ENCODE assay signal across 15 cellular contexts in genomic region chr4:54930226-54930625, GRCh38.
DNase-seq lines count a peak whose midpoint lies in the region; ATAC-seq and TF ChIP-seq lines count a peak whose summit lies in the region.
"Had no signal": no experiment of that assay in that cellular context is flagged by ENCODE, and none has a peak within 500 bp of the region (broad histone marks: within the 10 kb centered on the region; RNA-seq: fewer than 3 reads in every experiment).

No MANE protein-coding gene starts in this region.

- no peaks in the 10 kb centered on the region for H3K36me3 ChIP-seq in heart right ventricle
- no peaks in the 10 kb centered on the region for H3K36me3 ChIP-seq in subcutaneous abdominal adipose tissue (ENCODE audit: control insufficient read depth in 5 of 5, insufficient read depth in 5 of 5, low read length in 5 of 5)

- peaks cover 0 to 3% of the 10 kb centered on the region in 2 donors for H3K9me3 Mint-ChIP-seq in activated T-cell treated with anti-CD3 and anti-CD28 coated beads, Interleukin-2, amount 50 U/mL, for 72 hours
- H3K9me3 Mint-ChIP-seq in activated T-cell treated with anti-CD3 and anti-CD28 coated beads, Interleukin-2, amount 50 U/mL, for 4 hours: peaks cover 3% of the 10 kb centered on the region
- H3K9me3 Mint-ChIP-seq: activated naive CD8-positive, alpha-beta T cell treated with anti-CD3 and anti-CD28 coated beads for 36 hours had no signal

- H3K27ac Mint-ChIP-seq in activated T-cell treated with anti-CD3 and anti-CD28 coated beads, Interleukin-2, amount 50 U/mL, for 72 hours: no peak overlapping the region
- H3K27ac Mint-ChIP-seq: activated CD4-positive, alpha-beta memory T cell treated with anti-CD3 and anti-CD28 coated beads for 36 hours; activated naive CD8-positive, alpha-beta T cell treated with anti-CD3 and anti-CD28 coated beads for 36 hours; stimulated activated naive B cell treated with anti-CD40 and anti-IgM and Interleukin-4, amounts not matched to agents 10 μg/mL and 1 μg/mL and 100 μg/mL, for 72 hours had no signal

- H3K9ac ChIP-seq in subcutaneous abdominal adipose tissue (ENCODE audit: low read length in 5 of 5): no peak overlapping the region

- ATAC-seq in activated T-cell treated with anti-CD3 and anti-CD28 coated beads, Interleukin-2, amount 50 U/mL, for 72 hours (replicated peaks in 1 of 2): peak; percentile 41 to 47
- ATAC-seq in activated T-cell treated with anti-CD3 and anti-CD28 coated beads, Interleukin-2, amount 50 U/mL, for 4 hours: no peak
- peak; percentile 50 to 94 (median 85) for ATAC-seq in heart right ventricle
- ATAC-seq in GM21786 (IDR thresholded peaks at IDR 0.05; ENCODE audit: unreplicated experiment): no peak
- ATAC-seq: HCT116; stimulated activated naive B cell treated with anti-CD40 and anti-IgM and Interleukin-4, amounts not matched to agents 10 μg/mL and 1 μg/mL and 100 μg/mL, for 72 hours had no signal

- 8 to 11% methylated on average over 6 of the region's 6 CpGs for WGBS in heart right ventricle, 2 donors

- no peak overlapping the region for H3K4me3 Mint-ChIP-seq in activated T-cell treated with anti-CD3 and anti-CD28 coated beads, Interleukin-2, amount 50 U/mL, for 72 hours
- H3K4me3 Mint-ChIP-seq in activated T-cell treated with anti-CD3 and anti-CD28 coated beads, Interleukin-2, amount 50 U/mL, for 4 hours: no peak overlapping the region
- H3K4me3 Mint-ChIP-seq: activated CD4-positive, alpha-beta memory T cell treated with anti-CD3 and anti-CD28 coated beads for 36 hours; activated naive CD8-positive, alpha-beta T cell treated with anti-CD3 and anti-CD28 coated beads for 36 hours; neural crest cell; stimulated activated naive B cell treated with anti-CD40 and anti-IgM and Interleukin-4, amounts not matched to agents 10 μg/mL and 1 μg/mL and 100 μg/mL, for 72 hours had no signal

- intact Hi-C loops in heart right ventricle (cut with DNase I): no loop called here

- peak in 1 of 2 donors; percentile 7 for DNase-seq in activated T-cell treated with anti-CD3 and anti-CD28 coated beads, Interleukin-2, amount 50 U/mL, for 72 hours
- DNase-seq in activated T-cell treated with anti-CD3 and anti-CD28 coated beads, Interleukin-2, amount 50 U/mL, for 4 hours: no peak
- DNase-seq in amniotic epithelial cell (ENCODE audit: low read depth) (peak; percentile 48), heart right ventricle (peak in 1 of 2 donors; percentile 52), activated gamma-delta T cell (lab: John Stamatoyannopoulos, UW) (no peak), T-helper 1 cell (no peak)
- DNase-seq: ACHN; activated CD4-positive, alpha-beta memory T cell treated with anti-CD3 and anti-CD28 coated beads for 36 hours; activated naive CD8-positive, alpha-beta T cell treated with anti-CD3 and anti-CD28 coated beads for 36 hours; NCI-H526 treated with DMSO at 0.1 percent for 48 hours; stimulated activated naive B cell treated with anti-CD40 and anti-IgM and Interleukin-4, amounts not matched to agents 10 μg/mL and 1 μg/mL and 100 μg/mL, for 72 hours had no signal

- H3K27me3 Mint-ChIP-seq in activated T-cell treated with anti-CD3 and anti-CD28 coated beads, Interleukin-2, amount 50 U/mL, for 72 hours (ENCODE audit: low read depth): no peaks in the 10 kb centered on the region
- peaks cover 2% of the 10 kb centered on the region for H3K27me3 Mint-ChIP-seq in activated T-cell treated with anti-CD3 and anti-CD28 coated beads, Interleukin-2, amount 50 U/mL, for 4 hours (ENCODE audit: low read depth)
- H3K27me3 Mint-ChIP-seq: activated CD4-positive, alpha-beta memory T cell treated with anti-CD3 and anti-CD28 coated beads for 36 hours; activated naive CD8-positive, alpha-beta T cell treated with anti-CD3 and anti-CD28 coated beads for 36 hours; stimulated activated naive B cell treated with anti-CD40 and anti-IgM and Interleukin-4, amounts not matched to agents 10 μg/mL and 1 μg/mL and 100 μg/mL, for 72 hours had no signal

- H3K4me3 ChIP-seq in heart right ventricle (peak overlapping the region in 1 of 10 donors; percentile 8), subcutaneous abdominal adipose tissue (ENCODE audit: low read depth in 1 of 5, low read length in 5 of 5) (no peak overlapping the region)

- peaks cover 0 to 1% of the 10 kb centered on the region in 2 donors for H3K36me3 Mint-ChIP-seq in activated T-cell treated with anti-CD3 and anti-CD28 coated beads, Interleukin-2, amount 50 U/mL, for 72 hours (ENCODE audit: insufficient read depth in 2 of 2)
- no peaks in the 10 kb centered on the region for H3K36me3 Mint-ChIP-seq in activated T-cell treated with anti-CD3 and anti-CD28 coated beads, Interleukin-2, amount 50 U/mL, for 4 hours (ENCODE audit: insufficient read depth)
- H3K36me3 Mint-ChIP-seq: activated CD4-positive, alpha-beta memory T cell treated with anti-CD3 and anti-CD28 coated beads for 36 hours; activated naive CD8-positive, alpha-beta T cell treated with anti-CD3 and anti-CD28 coated beads for 36 hours; stimulated activated naive B cell treated with anti-CD40 and anti-IgM and Interleukin-4, amounts not matched to agents 10 μg/mL and 1 μg/mL and 100 μg/mL, for 72 hours had no signal

- H3K27me3 ChIP-seq in heart right ventricle (no peaks in the 10 kb centered on the region), subcutaneous abdominal adipose tissue (ENCODE audit: control insufficient read depth in 5 of 5, insufficient read depth in 4 of 5, low read length in 5 of 5) (no peaks in the 10 kb centered on the region)

- no peak for TF ChIP-seq CTCF in heart right ventricle (IDR thresholded peaks at IDR 0.05)

- peak overlapping the region; percentile 22 to 80 (median 52) for H3K27ac ChIP-seq in heart right ventricle
- peak overlapping the region; percentile 51 for H3K27ac ChIP-seq in subcutaneous abdominal adipose tissue (ENCODE audit: low read depth, low read length)

- H3K4me1 ChIP-seq in heart right ventricle: peaks cover 4 to 24% (median 19%) of the 10 kb centered on the region in 9 donors
- peaks cover 0 to 14% (median 3%) of the 10 kb centered on the region in 5 donors for H3K4me1 ChIP-seq in subcutaneous abdominal adipose tissue (ENCODE audit: control insufficient read depth in 5 of 5, insufficient read depth in 5 of 5, low read length in 5 of 5)

- peaks cover 4% of the 10 kb centered on the region for H3K4me1 Mint-ChIP-seq in activated T-cell treated with anti-CD3 and anti-CD28 coated beads, Interleukin-2, amount 50 U/mL, for 72 hours (ENCODE audit: low read depth)
- no peaks in the 10 kb centered on the region for H3K4me1 Mint-ChIP-seq in activated T-cell treated with anti-CD3 and anti-CD28 coated beads, Interleukin-2, amount 50 U/mL, for 4 hours (ENCODE audit: low read depth)
- H3K4me1 Mint-ChIP-seq: activated naive CD8-positive, alpha-beta T cell treated with anti-CD3 and anti-CD28 coated beads for 36 hours; neural crest cell; stimulated activated naive B cell treated with anti-CD40 and anti-IgM and Interleukin-4, amounts not matched to agents 10 μg/mL and 1 μg/mL and 100 μg/mL, for 72 hours had no signal

- peaks cover 0 to 11% (median 7%) of the 10 kb centered on the region in 11 donors for H3K9me3 ChIP-seq in heart right ventricle
- H3K9me3 ChIP-seq in subcutaneous abdominal adipose tissue (ENCODE audit: control insufficient read depth in 5 of 5, low read length in 5 of 5): peaks cover 0 to 7% (median 4%) of the 10 kb centered on the region in 5 donors

Comparison
In these comparisons a context has a peak if more than half of its experiments do, and no peak if none do; other contexts are left out.
1. ATAC-seq: peak in activated T-cell treated with anti-CD3 and anti-CD28 coated beads, Interleukin-2, amount 50 U/mL, for 72 hours (2 of 2) and heart right ventricle (8 of 8); none in activated T-cell treated with anti-CD3 and anti-CD28 coated beads, Interleukin-2, amount 50 U/mL, for 4 hours (0 of 2) and GM21786 (single experiment).